In the genomic region with DNA sequence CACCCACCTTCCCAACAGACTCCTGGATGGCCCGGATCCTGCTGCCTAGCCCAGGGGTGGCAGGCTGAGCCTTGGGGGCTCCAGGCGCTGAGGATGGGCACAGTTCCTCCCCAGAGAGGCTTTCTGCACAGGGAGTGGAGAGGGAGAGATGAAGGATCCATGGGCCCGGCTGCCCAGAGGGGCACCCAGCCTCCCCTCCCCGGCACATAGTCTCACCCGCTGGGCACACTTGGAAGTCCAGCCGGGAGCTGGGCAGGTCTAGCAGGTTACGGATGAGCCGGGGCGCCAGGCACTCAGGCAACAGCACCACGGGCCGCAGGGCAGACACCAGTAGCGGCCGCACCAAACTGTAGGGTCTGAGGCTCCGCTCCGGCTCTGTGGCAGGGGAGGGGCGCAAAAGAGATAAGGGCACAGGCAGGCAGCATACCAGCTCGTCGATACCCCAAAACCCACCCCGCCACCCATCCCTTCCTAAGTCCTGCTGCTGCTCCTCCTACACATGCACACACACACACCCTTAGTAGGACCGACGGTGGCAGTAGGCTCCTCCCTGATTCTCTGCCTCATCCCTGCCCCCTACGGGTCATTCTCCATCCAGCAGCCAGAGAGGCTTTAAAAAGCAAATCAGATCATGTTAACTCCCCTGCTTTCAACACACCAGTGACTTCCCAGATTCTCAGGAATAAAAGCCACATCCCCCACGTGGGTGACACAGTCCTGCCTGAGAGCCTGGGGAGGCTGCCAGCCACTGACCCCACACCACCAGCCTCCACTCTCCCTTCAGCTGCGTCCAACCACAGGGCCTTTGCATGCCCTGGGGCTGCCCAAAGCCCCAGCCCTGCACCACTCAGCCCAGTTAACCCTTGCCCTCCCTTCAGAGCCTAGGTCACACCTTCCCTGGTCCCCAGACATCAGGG, we compare ENCODE assay signal across 8 cellular contexts. TPM values are rescaled to one million over a fixed set of nuclear protein-coding genes. Genes with fewer than 3 reads are reported as not detected.
DNase-seq lines count a peak whose midpoint lies in the region; TF ChIP-seq lines count a peak whose summit lies in the region.

No MANE protein-coding gene starts in this region.

- H3K4me3 Mint-ChIP-seq in CD14-positive monocyte (peak overlapping the region in 1 of 2 donors; percentile 21), HFFc6 (no peak overlapping the region), nephron progenitor cell (no peak overlapping the region)

- no peak for TF ChIP-seq POLR2A in uterus (IDR thresholded peaks at IDR 0.05)

- no peaks in the 10 kb centered on the region for H3K27me3 ChIP-seq in uterus

- H3K36me3 ChIP-seq in uterus = no peaks in the 10 kb centered on the region

- H3K4me1 Mint-ChIP-seq in CD14-positive monocyte (peaks cover 12% of the 10 kb centered on the region), HFFc6 (ENCODE audit: low read depth) (peaks cover 31% of the 10 kb centered on the region), nephron progenitor cell (peaks cover 43% of the 10 kb centered on the region)

- H3K9me3 Mint-ChIP-seq in CD14-positive monocyte (peaks cover 0 to 3% (median 0%) of the 10 kb centered on the region in 7 donors), HFFc6 (no peaks in the 10 kb centered on the region), nephron progenitor cell (no peaks in the 10 kb centered on the region)

- no peak overlapping the region for H3K27ac ChIP-seq in uterus

- no peaks in the 10 kb centered on the region for H3K36me3 Mint-ChIP-seq in CD14-positive monocyte
- no peaks in the 10 kb centered on the region for H3K36me3 Mint-ChIP-seq in HFFc6 (ENCODE audit: low read depth)
- H3K36me3 Mint-ChIP-seq in nephron progenitor cell (ENCODE audit: low read depth) = peaks cover 10% of the 10 kb centered on the region

- no peak overlapping the region for H3K4me3 ChIP-seq in uterus

- intact Hi-C loops in CD14-positive monocyte (cut with micrococcal nuclease) = no loop called here
- intact Hi-C loops in uterus (cut with DNase I; ENCODE audit: low total_unique reads) = no loop called here

- peak; percentile 65 for TF ChIP-seq CTCF in CD14-positive monocyte (IDR thresholded peaks at IDR 0.05)
- TF ChIP-seq CTCF in HFFc6 (IDR thresholded peaks at IDR 0.05) = peak; percentile 70
- TF ChIP-seq CTCF in nephron progenitor cell (IDR thresholded peaks at IDR 0.05) = peak; percentile 33
- TF ChIP-seq CTCF in uterus (IDR thresholded peaks at IDR 0.05) = no peak

- DNase-seq in CD14-positive monocyte (ENCODE audit: low spot score) (peak; percentile 77), HFFc6 (peak; percentile 63), UCSD-AML1 (lab: John Stamatoyannopoulos, UW; ENCODE audit: unreplicated experiment) (peak; percentile 53), cerebellar cortex (ENCODE audit: low spot score) (peak; percentile 37), nephron progenitor cell (no peak), DMS79 treated with DMSO at 0.1 percent for 48 hours (lab: John Stamatoyannopoulos, UW) (no peak), NCI-H1048 (lab: John Stamatoyannopoulos, UW) (no peak), uterus (no peak)

- H3K9me3 ChIP-seq in uterus = no peaks in the 10 kb centered on the region

- peaks cover 5 to 8% (median 7%) of the 10 kb centered on the region in 3 donors for H3K27me3 Mint-ChIP-seq in CD14-positive monocyte (ENCODE audit: low read depth in 3 of 3)
- H3K27me3 Mint-ChIP-seq in HFFc6 (ENCODE audit: insufficient read depth) = peaks cover 2% of the 10 kb centered on the region
- H3K27me3 Mint-ChIP-seq in nephron progenitor cell (ENCODE audit: low read depth, poor library complexity) = peaks cover 1% of the 10 kb centered on the region

- H3K4me1 ChIP-seq in uterus = no peaks in the 10 kb centered on the region

- H3K27ac Mint-ChIP-seq in CD14-positive monocyte = peak overlapping the region in 6 of 7 donors; percentile 46 to 85 (median 66)
- H3K27ac Mint-ChIP-seq in HFFc6 = no peak overlapping the region
- no peak overlapping the region for H3K27ac Mint-ChIP-seq in nephron progenitor cell

RNA-seq across cellular contexts. Expression of a gene that starts 6.5 kb away (rescaled TPM):
- 100 to 1,000 TPM; 181 to 196 TPM for polyA plus RNA-seq in CD14-positive monocyte
- total RNA-seq in HFFc6 (2021; fragmentation: NEBNext Ultra II Directional; extraction: Animal tissue kit (Norgen Biotek cat#: 25700)) = not detected
- total RNA-seq in uterus = 10 to 100 TPM in 3 of 4 donors, 1 to 10 TPM in 1; 7.6 to 71.2 (median 28.7) TPM

RNA-seq across cellular contexts. Expression of a gene that starts 26.5 kb away (rescaled TPM):
- polyA plus RNA-seq in CD14-positive monocyte = not detected
- 1 to 10 TPM; 4.4 to 5.6 (median 4.8) TPM for total RNA-seq in HFFc6 (2021; fragmentation: NEBNext Ultra II Directional; extraction: Animal tissue kit (Norgen Biotek cat#: 25700))
- total RNA-seq in uterus = 10 to 100 TPM in 2 of 4 donors, 1 to 10 TPM in 2; 4.6 to 23.4 (median 10.2) TPM

Comparison
In these comparisons a context has a peak if more than half of its experiments do, and no peak if none do; other contexts are left out.
1. DNase-seq: peak in CD14-positive monocyte (single experiment), HFFc6 (single experiment), UCSD-AML1 (single experiment) and cerebellar cortex (single experiment); none in nephron progenitor cell (single experiment), DMS79 treated with DMSO at 0.1 percent for 48 hours (single experiment), NCI-H1048 (single experiment) and uterus (0 of 2).
2. H3K27ac Mint-ChIP-seq: peak in CD14-positive monocyte (6 of 7); none in HFFc6 (single experiment) and nephron progenitor cell (single experiment).
3. CTCF ChIP-seq: peak in CD14-positive monocyte (single experiment), HFFc6 (single experiment) and nephron progenitor cell (single experiment); none in uterus (0 of 4).
4. RNA of a gene that starts 6.5 kb away (total RNA-seq): 7.6 to 71.2 TPM in uterus; not detected in HFFc6; every median in the first group is over 4 times any median in the second.